Comparison of ENCODE assay signal across 9 cellular contexts in the genomic region with DNA sequence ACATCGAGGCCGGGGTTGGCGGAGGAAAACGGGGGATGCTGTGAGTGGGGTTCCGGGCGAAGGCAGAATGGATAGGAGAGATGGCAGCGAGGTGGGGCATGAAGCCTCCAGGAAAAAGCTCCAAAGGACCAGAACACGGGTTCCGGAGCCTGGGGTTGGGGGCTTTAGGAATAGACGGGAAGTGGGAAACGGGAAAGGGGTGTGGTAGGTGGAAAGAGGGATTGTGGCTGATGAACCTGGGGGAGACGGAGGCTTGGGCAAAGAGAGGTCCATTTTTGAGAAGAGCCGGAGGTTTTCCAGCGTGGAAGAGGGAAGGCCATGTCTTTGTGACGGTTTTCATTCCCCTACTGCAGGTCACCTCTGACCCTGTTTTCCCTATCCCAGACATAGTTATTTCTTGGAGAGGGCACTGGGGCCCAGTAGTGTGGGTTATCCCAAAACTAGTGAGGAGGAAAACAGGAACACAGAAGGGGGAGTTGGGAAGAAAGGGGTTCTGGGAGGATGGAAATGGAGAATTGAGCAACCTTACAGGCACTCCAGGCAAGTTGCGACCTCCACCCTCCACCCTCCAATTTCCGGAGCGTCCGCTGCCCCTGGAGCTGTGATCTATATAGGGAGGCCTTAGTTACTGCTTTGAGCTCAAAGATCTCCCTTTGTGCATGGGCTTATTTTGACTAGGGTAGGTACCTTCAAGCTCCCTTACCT. TPM values are rescaled to one million over a fixed set of nuclear protein-coding genes. Genes with fewer than 3 reads are reported as not detected.
A peak's percentile ranks its signal among the peaks of the same experiment; 100 is the strongest.
DNase-seq lines count a peak whose midpoint lies in the region; ATAC-seq, FAIRE-seq and TF ChIP-seq lines count a peak whose summit lies in the region.
"Had no signal": no experiment of that assay in that cellular context is flagged by ENCODE, and none has a peak within 500 bp of the region (broad histone marks: within the 10 kb centered on the region; RNA-seq: fewer than 3 reads in every experiment).

No MANE protein-coding gene starts in this region.

- peak in 1 of 4 donors; percentile 3 for ATAC-seq in pancreas
- ATAC-seq in GM21825 (IDR thresholded peaks at IDR 0.05; ENCODE audit: unreplicated experiment) = no peak

- H3K27ac ChIP-seq in Peyer's patch (peak overlapping the region; percentile 92 to 95 (median 94)), pancreas (peak overlapping the region; percentile 68 to 93 (median 88))
- H3K27ac ChIP-seq: neutrophil had no signal

- intact Hi-C loops in pancreas (cut with DNase I) = loop anchor here in 1 of 3 donors (10.0 kb wide), 1 partner anchor 166 kb away; a partner anchor contains a TSS

- H3K27me3 ChIP-seq in Peyer's patch = no peaks in the 10 kb centered on the region
- H3K27me3 ChIP-seq in pancreas = no peaks in the 10 kb centered on the region

- peak overlapping the region; percentile 81 for H3K9ac ChIP-seq in ES-I3 (ENCODE audit: low read depth, low read length)

- no peak for TF ChIP-seq CTCF in Peyer's patch (IDR thresholded peaks at IDR 0.05)
- TF ChIP-seq CTCF in pancreas (IDR thresholded peaks at IDR 0.05) = no peak

- H3K4me3 ChIP-seq in Peyer's patch (peak overlapping the region; percentile 68 to 98 (median 84)), pancreas (peak overlapping the region; percentile 42 to 81 (median 71))

- TF ChIP-seq POLR2A in Peyer's patch (IDR thresholded peaks at IDR 0.05) (no peak), erythroblast (IDR thresholded peaks at IDR 0.05; ENCODE audit: low read length) (peak; percentile 33)

- FAIRE-seq in pancreas (lab: Jason Lieb, UNC) = no peak

- no peaks in the 10 kb centered on the region for H3K9me3 ChIP-seq in ES-I3 (ENCODE audit: control insufficient read depth, insufficient read depth, low read length)
- no peaks in the 10 kb centered on the region for H3K9me3 ChIP-seq in Peyer's patch
- H3K9me3 ChIP-seq in pancreas = no peaks in the 10 kb centered on the region
- H3K9me3 ChIP-seq: neutrophil had no signal

- DNase-seq in Peyer's patch = no peak
- no peak for DNase-seq in erythroblast (lab: John Stamatoyannopoulos, UW)
- DNase-seq in pancreas = peak in 2 of 6 donors; percentile 15 to 35
- DNase-seq in NCI-H510A (lab: John Stamatoyannopoulos, UW) = no peak
- no peak for DNase-seq in pons (ENCODE audit: low spot score)
- DNase-seq in activated gamma-delta T cell treated with Interleukin-2 at 50 U/mL for 16 hours = no peak

- H3K36me3 ChIP-seq in ES-I3 (ENCODE audit: insufficient read depth, low read length) = peaks cover 8% of the 10 kb centered on the region
- peaks cover 0 to 4% (median 0%) of the 10 kb centered on the region in 3 donors for H3K36me3 ChIP-seq in Peyer's patch
- H3K36me3 ChIP-seq in pancreas = peaks cover 0 to 3% (median 0%) of the 10 kb centered on the region in 3 donors
- H3K36me3 ChIP-seq: neutrophil had no signal

- peaks cover 21% of the 10 kb centered on the region for H3K4me1 ChIP-seq in ES-I3 (ENCODE audit: insufficient read depth, low read length)
- peaks cover 5 to 68% (median 13%) of the 10 kb centered on the region in 4 donors for H3K4me1 ChIP-seq in Peyer's patch
- H3K4me1 ChIP-seq in pancreas = peaks cover 13 to 44% (median 23%) of the 10 kb centered on the region in 3 donors

- WGBS in pancreas, 2 donors = 5 to 8% methylated on average over 19 of the region's 19 CpGs

RNA-seq across cellular contexts. Expression of a gene that starts 1.1 kb away (rescaled TPM):
- total RNA-seq in Peyer's patch = 100 to 1,000 TPM in 3 of 4 donors, 10 to 100 TPM in 1; 77.6 to 337 (median 125) TPM
- total RNA-seq in pancreas = 10 to 100 TPM; 30.9 to 54.5 (median 36.2) TPM
- polyA plus RNA-seq in pancreas = 100 to 1,000 TPM; 110 to 113 TPM

RNA-seq across cellular contexts. Expression of a gene that starts 14.5 kb away (rescaled TPM):
- total RNA-seq in Peyer's patch (10 to 100 TPM in 2 of 4 donors, 1 to 10 TPM in 2; 4.6 to 11.7 (median 8.8) TPM), pancreas (1 to 10 TPM; 2.3 to 8.0 (median 4.5) TPM)
- polyA plus RNA-seq in pancreas = 10 to 100 TPM; 12.7 to 53.6 TPM

RNA-seq across cellular contexts. Expression of a gene that starts 14.8 kb away (rescaled TPM):
- total RNA-seq in Peyer's patch (not detected), pancreas (not detected)
- not detected for polyA plus RNA-seq in pancreas

RNA-seq across cellular contexts. Expression of a gene that starts 15.0 kb away (rescaled TPM):
- total RNA-seq in Peyer's patch (100 to 1,000 TPM; 146 to 339 (median 156) TPM), pancreas (100 to 1,000 TPM in 2 of 6 donors, 10 to 100 TPM in 4; 86.8 to 154 (median 97.6) TPM)
- polyA plus RNA-seq in pancreas = 100 to 1,000 TPM; 176 to 314 TPM

RNA-seq across cellular contexts. Expression of a gene that starts 22.3 kb away (rescaled TPM):
- 100 to 1,000 TPM in 1 of 4 donors, 10 to 100 TPM in 3; 41.6 to 183 (median 44.4) TPM for total RNA-seq in Peyer's patch
- 10 to 100 TPM; 13.3 to 37.9 (median 17.8) TPM for total RNA-seq in pancreas
- 10 to 100 TPM; 48.7 to 53.1 TPM for polyA plus RNA-seq in pancreas
